1 cellular context compared by ENCODE assay signal in genomic region chr12:125184213-125184952, GRCh38.
A peak's percentile ranks its signal among the peaks of the same experiment; 100 is the strongest.
TF ChIP-seq lines count a peak whose summit lies in the region.

No MANE protein-coding gene starts in this region.

TF ChIP-seq in K562, 482 proteins besides CTCF, POLR2A, EP300 and RAD21:
- TF ChIP-seq CCNT2 (IDR thresholded peaks at IDR 0.05; ENCODE audit: borderline replicate concordance, extremely low read depth, insufficient read length, low read depth, low read length) (no peak), ZKSCAN1 (IDR thresholded peaks at IDR 0.05; ENCODE audit: low read depth, low read length) (peak; percentile 90; the same call in 1 of the 2 replicates), RFX7 (CRISPR knock-in tag; IDR thresholded peaks at IDR 0.05) (no peak), ZNF133 (CRISPR knock-in tag; IDR thresholded peaks at IDR 0.05) (no peak), GTF2F1 (IDR thresholded peaks at IDR 0.05; ENCODE audit: low read depth, low read length) (no peak)
